8 cellular contexts compared by ENCODE assay signal in genomic region chrX:143788265-143788664, GRCh38.
DNase-seq lines count a peak whose midpoint lies in the region; ATAC-seq, FAIRE-seq and TF ChIP-seq lines count a peak whose summit lies in the region.
"Had no signal": no experiment of that assay in that cellular context is flagged by ENCODE, and none has a peak within 500 bp of the region (broad histone marks: within the 10 kb centered on the region; RNA-seq: fewer than 3 reads in every experiment).

No MANE protein-coding gene starts in this region.

- no peaks in the 10 kb centered on the region for H3K79me2 ChIP-seq in astrocyte (ENCODE audit: insufficient read depth, low read length)

- POLR2A ChIA-PET in T-cell (lab: Charles Lee): no interaction called here

- no peaks in the 10 kb centered on the region for H3K36me3 ChIP-seq in astrocyte (ENCODE audit: insufficient read depth, low read length)

- H3K9me3 ChIP-seq in astrocyte (ENCODE audit: insufficient read depth, low read depth, low read length): no peaks in the 10 kb centered on the region

- H3K4me3 Mint-ChIP-seq in astrocyte (ENCODE audit: unreplicated experiment): no peak overlapping the region
- no peak overlapping the region for H3K4me3 Mint-ChIP-seq in neural crest cell
- H3K4me3 Mint-ChIP-seq in T-cell: no peak overlapping the region
- H3K4me3 Mint-ChIP-seq: T-helper 2 cell treated with Interferon-gamma antibody and Interleukin-4, amounts not matched to agents 5 μg/mL and 100 μg/mL, for 36 hours had no signal

- no peak for ATAC-seq in HG03139 (IDR thresholded peaks at IDR 0.05; ENCODE audit: unreplicated experiment)
- ATAC-seq in T-cell (replicated peaks in 1 of 4): no peak

- no peaks in the 10 kb centered on the region for H3K4me1 ChIP-seq in astrocyte (ENCODE audit: insufficient read depth, low read length)

- H3K4me2 ChIP-seq in astrocyte (ENCODE audit: low read length): no peak overlapping the region

- no peak overlapping the region for H3K4me3 ChIP-seq in astrocyte (ENCODE audit: insufficient read depth, low read depth, low read length)

- no peak overlapping the region for H3K9ac ChIP-seq in astrocyte (ENCODE audit: low read length)

- H3K27ac Mint-ChIP-seq in astrocyte (ENCODE audit: unreplicated experiment) (no peak overlapping the region), neural crest cell (ENCODE audit: unreplicated experiment) (no peak overlapping the region), T-cell (no peak overlapping the region)
- H3K27ac Mint-ChIP-seq: T-helper 2 cell treated with Interferon-gamma antibody and Interleukin-4, amounts not matched to agents 5 μg/mL and 100 μg/mL, for 36 hours had no signal

- DNase-seq in GM13976 (ENCODE audit: low spot score) (no peak), NCI-H1092 treated with DMSO at 0.1 percent for 48 hours (lab: John Stamatoyannopoulos, UW) (peak; percentile 49), astrocyte (ENCODE audit: low read depth) (no peak), neural crest cell (ENCODE audit: low read depth, low spot score) (peak; percentile 2), T-cell (no peak)
- no peak for DNase-seq in stimulated activated CD4-positive, alpha-beta T cell treated with anti-CD3 and anti-CD28 coated beads, Interleukin-4, amount 100 ng/mL, for 24 hours

- H3K9me3 Mint-ChIP-seq in astrocyte (ENCODE audit: unreplicated experiment): no peaks in the 10 kb centered on the region
- H3K9me3 Mint-ChIP-seq in neural crest cell: peaks cover 13% of the 10 kb centered on the region
- peaks cover 3 to 9% (median 5%) of the 10 kb centered on the region in 3 donors for H3K9me3 Mint-ChIP-seq in T-cell

- H3K36me3 Mint-ChIP-seq in astrocyte (ENCODE audit: low read depth, unreplicated experiment): no peaks in the 10 kb centered on the region
- no peaks in the 10 kb centered on the region for H3K36me3 Mint-ChIP-seq in neural crest cell (ENCODE audit: low read depth)
- no peaks in the 10 kb centered on the region for H3K36me3 Mint-ChIP-seq in T-cell

- no peaks in the 10 kb centered on the region for H4K20me1 ChIP-seq in astrocyte (ENCODE audit: insufficient read depth, low read length)

- CTCF ChIA-PET in T-cell (lab: Charles Lee): no interaction called here

- TF ChIP-seq CTCF in GM13976 (IDR thresholded peaks at IDR 0.05; ENCODE audit: borderline replicate concordance, control extremely low read depth, extremely low read depth, insufficient read depth, missing control alignments) (peak; percentile 17), astrocyte (IDR thresholded peaks at IDR 0.05; ENCODE audit: insufficient read depth, low read depth, low read length) (peak; percentile 39), neural crest cell (conservative IDR thresholded peaks at IDR 0.05) (peak; percentile 60)

- H3K27me3 ChIP-seq in astrocyte (ENCODE audit: insufficient read depth, low read length): no peaks in the 10 kb centered on the region

- FAIRE-seq in astrocyte (lab: Jason Lieb, UNC): peak; percentile 84

- in situ Hi-C loops in GM13976 (cut with MboI; ENCODE audit: low sequenced_read_pairs, unreplicated experiment): no loop called here

- no peak overlapping the region for H2AFZ ChIP-seq in astrocyte (ENCODE audit: low read depth, low read length)

- H3K27me3 Mint-ChIP-seq in astrocyte (ENCODE audit: low read depth, unreplicated experiment) (no peaks in the 10 kb centered on the region), neural crest cell (ENCODE audit: low read depth) (no peaks in the 10 kb centered on the region), T-cell (peaks cover 0 to 5% of the 10 kb centered on the region in 2 donors)

- no peaks in the 10 kb centered on the region for H3K4me1 Mint-ChIP-seq in astrocyte (ENCODE audit: low read depth, unreplicated experiment)
- no peaks in the 10 kb centered on the region for H3K4me1 Mint-ChIP-seq in neural crest cell
- no peaks in the 10 kb centered on the region for H3K4me1 Mint-ChIP-seq in T-cell

- no peak overlapping the region for H3K27ac ChIP-seq in astrocyte (ENCODE audit: low read depth, low read length)

Comparison
In these comparisons a context has a peak if more than half of its experiments do, and no peak if none do; other contexts are left out.
1. DNase-seq: peak in NCI-H1092 treated with DMSO at 0.1 percent for 48 hours (single experiment) and neural crest cell (single experiment); none in GM13976 (single experiment), astrocyte (single experiment), stimulated activated CD4-positive, alpha-beta T cell treated with anti-CD3 and anti-CD28 coated beads, Interleukin-4, amount 100 ng/mL, for 24 hours (single experiment) and T-cell (0 of 34).
2. Peak in every context shown above with its lines, with median percentiles within 50 percentile points of each other: CTCF ChIP-seq.